28 cellular contexts compared by ENCODE assay signal in genomic region chr3:162992741-162993140, GRCh38.
"Had no signal": no experiment of that assay in that cellular context is flagged by ENCODE, and none has a peak within 500 bp of the region (broad histone marks: within the 10 kb centered on the region; RNA-seq: fewer than 3 reads in every experiment).

No MANE protein-coding gene starts in this region.

- H2AFZ ChIP-seq: hepatocyte, neural progenitor cell, parathyroid adenoma had no signal

- H3K27me3 ChIP-seq: esophagus muscularis mucosa, foreskin keratinocyte, gastroesophageal sphincter, heart left ventricle, hepatocyte, neural progenitor cell, right lobe of liver, suprapubic skin, transverse colon, upper lobe of right lung, uterus had no signal

- H3K27me3 Mint-ChIP-seq: memory B cell; naive thymus-derived CD4-positive, alpha-beta T cell; progenitor cell of endocrine pancreas; stimulated activated naive CD8-positive, alpha-beta T cell treated with anti-CD3 and anti-CD28 coated beads, Interleukin-15, amount 100 ng/mL, for 72 hours had no signal

- H3K36me3 ChIP-seq: esophagus muscularis mucosa, gastroesophageal sphincter, heart left ventricle, neural progenitor cell, right lobe of liver, suprapubic skin, transverse colon, upper lobe of right lung, uterus had no signal

- DNase-seq: dermis blood vessel endothelial cell; effector memory CD4-positive, alpha-beta T cell; foreskin keratinocyte; heart left ventricle; kidney; naive thymus-derived CD4-positive, alpha-beta T cell; right lobe of liver; stimulated activated CD4-positive, alpha-beta T cell treated with anti-CD3 and anti-CD28 coated beads, Interleukin-12 subunit alpha, Interleukin-12 subunit beta, amount 100 ng/mL, for 4 hours; stimulated activated CD4-positive, alpha-beta T cell treated with anti-CD3 and anti-CD28 coated beads, Interleukin-1b, Interleukin-23, amount 100 ng/mL, for 48 hours; stimulated activated CD4-positive, alpha-beta T cell treated with anti-CD3 and anti-CD28 coated beads, Interleukin-4, amount 100 ng/mL, for 1 hour; stimulated activated CD8-positive, alpha-beta memory T cell treated with anti-CD3 and anti-CD28 coated beads, Interleukin-4, amount 100 ng/mL, for 48 hours; stimulated activated naive CD4-positive, alpha-beta T cell; stimulated activated naive CD8-positive, alpha-beta T cell treated with anti-CD3 and anti-CD28 coated beads, Interleukin-15, amount 100 ng/mL, for 72 hours; transverse colon; upper lobe of right lung; uterus had no signal

- H3K9ac ChIP-seq: neural progenitor cell, parathyroid adenoma had no signal

- H3K4me3 Mint-ChIP-seq: memory B cell; naive thymus-derived CD4-positive, alpha-beta T cell; nephron; neural progenitor cell; stimulated activated naive CD8-positive, alpha-beta T cell treated with anti-CD3 and anti-CD28 coated beads, Interleukin-15, amount 100 ng/mL, for 72 hours had no signal

- H3K27ac Mint-ChIP-seq: memory B cell; naive thymus-derived CD4-positive, alpha-beta T cell; nephron; neural progenitor cell; progenitor cell of endocrine pancreas; stimulated activated naive CD8-positive, alpha-beta T cell treated with anti-CD3 and anti-CD28 coated beads, Interleukin-15, amount 100 ng/mL, for 72 hours had no signal

- H3K4me3 ChIP-seq: esophagus muscularis mucosa, gastroesophageal sphincter, heart left ventricle, hepatocyte, lung, neural progenitor cell, right lobe of liver, smooth muscle cell, suprapubic skin, transverse colon, upper lobe of right lung, uterus had no signal

- ATAC-seq: foreskin keratinocyte; gastroesophageal sphincter; heart left ventricle; left lobe of liver; naive thymus-derived CD4-positive, alpha-beta T cell; right lobe of liver; stimulated activated naive CD8-positive, alpha-beta T cell treated with anti-CD3 and anti-CD28 coated beads, Interleukin-15, amount 100 ng/mL, for 72 hours; upper lobe of right lung had no signal

- H3K79me2 ChIP-seq: hepatocyte, parathyroid adenoma had no signal

- H3K4me1 Mint-ChIP-seq: memory B cell; naive thymus-derived CD4-positive, alpha-beta T cell; stimulated activated naive CD8-positive, alpha-beta T cell treated with anti-CD3 and anti-CD28 coated beads, Interleukin-15, amount 100 ng/mL, for 72 hours had no signal

- H3K27ac ChIP-seq: esophagus muscularis mucosa, foreskin keratinocyte, gastroesophageal sphincter, heart left ventricle, hepatocyte, neural progenitor cell, parathyroid adenoma, right lobe of liver, suprapubic skin, transverse colon, upper lobe of right lung, uterus had no signal

- H3K36me3 Mint-ChIP-seq: memory B cell; naive thymus-derived CD4-positive, alpha-beta T cell had no signal

- H3K9me3 ChIP-seq: right lobe of liver, transverse colon had no signal

- H3K4me2 ChIP-seq: hepatocyte, neural progenitor cell, smooth muscle cell had no signal
